Comparison of ENCODE assay signal across 11 cellular contexts in the genomic region with DNA sequence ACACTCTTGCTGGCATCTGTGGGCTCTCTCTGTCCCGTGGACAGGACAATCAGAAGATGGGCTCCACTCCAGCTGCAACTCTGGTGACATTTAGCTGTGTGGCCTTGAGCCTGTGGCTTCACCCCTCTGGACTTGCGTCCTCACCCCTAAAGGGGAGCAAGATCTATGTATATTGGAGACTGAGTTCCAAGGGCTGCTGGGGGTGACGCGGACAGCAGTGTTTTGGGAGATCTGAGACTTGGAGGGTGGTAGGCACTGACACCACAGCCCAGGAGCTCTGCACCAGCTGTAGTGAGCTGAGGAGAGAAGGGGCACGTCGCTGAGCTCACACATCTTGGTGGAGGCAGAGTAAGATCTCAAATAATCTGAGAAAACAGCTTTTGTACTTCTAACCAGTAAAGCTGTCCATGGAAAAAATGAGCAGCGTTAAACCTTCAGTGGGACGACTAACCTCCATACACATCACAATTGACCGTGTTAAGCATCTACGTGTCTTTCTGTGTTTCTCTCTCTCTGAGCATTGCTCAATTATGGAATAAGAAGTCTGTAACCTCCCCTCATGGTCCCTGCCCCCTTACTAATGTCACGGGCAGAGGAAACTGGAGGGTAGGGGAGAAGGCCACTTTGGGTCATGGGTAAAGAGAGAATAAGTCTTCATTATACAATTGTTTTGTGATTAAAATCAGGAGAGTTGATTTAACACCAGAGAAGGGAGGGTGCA.
A peak's percentile ranks its signal among the peaks of the same experiment; 100 is the strongest.
DNase-seq lines count a peak whose midpoint lies in the region; ATAC-seq and TF ChIP-seq lines count a peak whose summit lies in the region.
"Had no signal": no experiment of that assay in that cellular context is flagged by ENCODE, and none has a peak within 500 bp of the region (broad histone marks: within the 10 kb centered on the region; RNA-seq: fewer than 3 reads in every experiment).

No MANE protein-coding gene starts in this region.

- H3K36me3 ChIP-seq in right atrium auricular region (no peaks in the 10 kb centered on the region), RWPE2 (ENCODE audit: low read depth) (no peaks in the 10 kb centered on the region)
- H3K36me3 ChIP-seq: stomach had no signal

- H3K4me3 ChIP-seq in right atrium auricular region (no peak overlapping the region), RWPE2 (ENCODE audit: severe bottlenecking) (no peak overlapping the region)
- H3K4me3 ChIP-seq: SK-N-MC, stomach had no signal

- H3K9me3 ChIP-seq in right atrium auricular region (no peaks in the 10 kb centered on the region), RWPE2 (ENCODE audit: severe bottlenecking) (no peaks in the 10 kb centered on the region)
- H3K9me3 ChIP-seq: stomach had no signal

- H3K4me1 Mint-ChIP-seq in immature natural killer cell, result peaks cover 80 to 85% of the 10 kb centered on the region in 2 donors
- H3K4me1 Mint-ChIP-seq in stimulated activated naive CD8-positive, alpha-beta T cell treated with anti-CD3 and anti-CD28 coated beads, Interleukin-15, Interleukin-2, amounts not matched to agents 100 ng/mL and 50 ng/mL, for 24 hours (ENCODE audit: low read depth), result peaks cover 85% of the 10 kb centered on the region

- peak; percentile 54 for DNase-seq in right atrium auricular region (ENCODE audit: low spot score)
- no peak for DNase-seq in left ventricle myocardium superior
- DNase-seq in RWPE2 (ENCODE audit: low spot score), result no peak
- no peak for DNase-seq in immature natural killer cell
- no peak for DNase-seq in NCI-H1092 (lab: John Stamatoyannopoulos, UW)
- DNase-seq in NCI-H510A (lab: John Stamatoyannopoulos, UW), result no peak
- no peak for DNase-seq in SIG-M5 treated with dmso at 0.1 percent for 504 hours (lab: John Stamatoyannopoulos, UW; ENCODE audit: unreplicated experiment)
- DNase-seq: stomach had no signal

- intact Hi-C loops in left ventricle myocardium superior (cut with micrococcal nuclease), result no loop called here

- H3K27ac Mint-ChIP-seq in immature natural killer cell, result peak overlapping the region in 5 of 6 donors; percentile 85 to 94 (median 90)
- H3K27ac Mint-ChIP-seq in stimulated activated naive CD8-positive, alpha-beta T cell treated with anti-CD3 and anti-CD28 coated beads, Interleukin-15, Interleukin-2, amounts not matched to agents 100 ng/mL and 50 ng/mL, for 24 hours, result peak overlapping the region; percentile 92

- H3K27me3 Mint-ChIP-seq in immature natural killer cell (ENCODE audit: low read depth in 3 of 3), result peaks cover 27 to 50% (median 36%) of the 10 kb centered on the region in 3 donors
- peaks cover 56% of the 10 kb centered on the region for H3K27me3 Mint-ChIP-seq in stimulated activated naive CD8-positive, alpha-beta T cell treated with anti-CD3 and anti-CD28 coated beads, Interleukin-15, Interleukin-2, amounts not matched to agents 100 ng/mL and 50 ng/mL, for 24 hours

- H3K27ac ChIP-seq in right atrium auricular region (no peak overlapping the region), RWPE2 (ENCODE audit: poor library complexity, severe bottlenecking) (peak overlapping the region; percentile 51)
- H3K27ac ChIP-seq: SK-N-MC, stomach had no signal

- H3K36me3 Mint-ChIP-seq in immature natural killer cell, result peaks cover 0 to 6% (median 3%) of the 10 kb centered on the region in 3 donors
- no peaks in the 10 kb centered on the region for H3K36me3 Mint-ChIP-seq in stimulated activated naive CD8-positive, alpha-beta T cell treated with anti-CD3 and anti-CD28 coated beads, Interleukin-15, Interleukin-2, amounts not matched to agents 100 ng/mL and 50 ng/mL, for 24 hours (ENCODE audit: low read depth)
- H3K36me3 Mint-ChIP-seq: activated naive CD8-positive, alpha-beta T cell treated with anti-CD3 and anti-CD28 coated beads, Interleukin-2, amount 10 ng/mL, durations not matched to agents 7 days and 5 days had no signal

- H3K4me1 ChIP-seq in right atrium auricular region, result peaks cover 0 to 59% of the 10 kb centered on the region in 2 donors
- peaks cover 27% of the 10 kb centered on the region for H3K4me1 ChIP-seq in RWPE2 (ENCODE audit: insufficient read depth, poor library complexity, severe bottlenecking)

- peak overlapping the region; percentile 61 to 87 (median 74) for H3K4me3 Mint-ChIP-seq in immature natural killer cell
- H3K4me3 Mint-ChIP-seq in stimulated activated naive CD8-positive, alpha-beta T cell treated with anti-CD3 and anti-CD28 coated beads, Interleukin-15, Interleukin-2, amounts not matched to agents 100 ng/mL and 50 ng/mL, for 24 hours, result peak overlapping the region; percentile 67

- H3K9me3 Mint-ChIP-seq in immature natural killer cell, result peaks cover 0 to 3% (median 0%) of the 10 kb centered on the region in 6 donors
- no peaks in the 10 kb centered on the region for H3K9me3 Mint-ChIP-seq in stimulated activated naive CD8-positive, alpha-beta T cell treated with anti-CD3 and anti-CD28 coated beads, Interleukin-15, Interleukin-2, amounts not matched to agents 100 ng/mL and 50 ng/mL, for 24 hours
- H3K9me3 Mint-ChIP-seq: activated naive CD8-positive, alpha-beta T cell treated with anti-CD3 and anti-CD28 coated beads, Interleukin-2, amount 10 ng/mL, durations not matched to agents 7 days and 5 days had no signal

- ATAC-seq in left ventricle myocardium superior (no peak), RWPE2 (ENCODE audit: low read depth) (no peak)

- TF ChIP-seq CTCF in right atrium auricular region (IDR thresholded peaks at IDR 0.05) (no peak), RWPE2 (IDR thresholded peaks at IDR 0.05; ENCODE audit: poor library complexity, severe bottlenecking) (no peak)

- H3K27me3 ChIP-seq in right atrium auricular region (no peaks in the 10 kb centered on the region), RWPE2 (ENCODE audit: insufficient read depth, poor library complexity, severe bottlenecking) (no peaks in the 10 kb centered on the region)
